ENCODE assay signal across 13 cellular contexts in the genomic region with DNA sequence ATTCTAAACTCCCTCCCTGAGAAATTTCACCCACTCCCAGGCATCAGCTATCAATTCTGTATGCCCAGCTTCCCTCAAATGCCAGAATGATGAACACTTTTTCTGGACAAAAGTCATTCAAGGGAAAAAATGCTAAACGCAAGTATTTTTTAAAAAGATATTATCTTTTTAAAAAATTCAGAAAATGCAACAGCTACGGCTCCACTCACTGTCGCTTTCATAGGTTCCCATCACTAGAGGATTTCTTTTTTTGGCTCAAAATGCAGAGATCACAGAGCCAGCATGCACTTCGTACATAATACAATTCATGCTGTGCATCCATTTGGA. TPM values are rescaled to one million over a fixed set of nuclear protein-coding genes. Genes with fewer than 3 reads are reported as not detected.
A peak's percentile ranks its signal among the peaks of the same experiment; 100 is the strongest.
DNase-seq lines count a peak whose midpoint lies in the region; ATAC-seq and TF ChIP-seq lines count a peak whose summit lies in the region.
"Had no signal": no experiment of that assay in that cellular context is flagged by ENCODE, and none has a peak within 500 bp of the region (broad histone marks: within the 10 kb centered on the region; RNA-seq: fewer than 3 reads in every experiment).

No MANE protein-coding gene starts in this region.

- no peak overlapping the region for H2BK5ac ChIP-seq in trophoblast cell (ENCODE audit: low read depth, low read length, poor library complexity)

- H3K27me3 ChIP-seq in DND-41 (ENCODE audit: insufficient read depth, low read length, poor library complexity) (no peaks in the 10 kb centered on the region), Panc1 (ENCODE audit: control insufficient read depth, insufficient read depth, low read length) (no peaks in the 10 kb centered on the region), trophoblast cell (ENCODE audit: insufficient read depth, low read length) (no peaks in the 10 kb centered on the region), dorsolateral prefrontal cortex (peaks cover 0 to 5% (median 0%) of the 10 kb centered on the region in 45 donors)

- DNase-seq in DND-41 (no peak), Panc1 (ENCODE audit: low read depth, low spot score) (no peak), cerebellum (ENCODE audit: low spot score) (peak; percentile 79), trophoblast cell (peak; percentile 37 to 83), dorsolateral prefrontal cortex (no peak), AG08396 (ENCODE audit: low spot score) (no peak)
- DNase-seq in stimulated activated CD4-positive, alpha-beta T cell treated with anti-CD3 and anti-CD28 coated beads, Interleukin-4, amount 100 ng/mL, for 4 hours = no peak
- DNase-seq: DMS53, WERI-Rb-1 had no signal

- no TSS peak for BruUV-seq in Panc1 (replicated peaks; lab: Mats Ljungman, UMichigan)

- H3K23ac ChIP-seq in trophoblast cell (ENCODE audit: low read length) = no peak overlapping the region

- H3K36me3 ChIP-seq in DND-41 (ENCODE audit: insufficient read depth, low read length) (peaks cover 22% of the 10 kb centered on the region), Panc1 (ENCODE audit: control insufficient read depth, insufficient read depth, low read length) (no peaks in the 10 kb centered on the region), trophoblast cell (ENCODE audit: control insufficient read depth in 1 of 2, insufficient read depth in 2 of 2, low read length in 2 of 2) (peaks cover 18 to 20% of the 10 kb centered on the region in 2 experiments)
- H3K36me3 ChIP-seq: WERI-Rb-1 had no signal

- H3K79me2 ChIP-seq in DND-41 (ENCODE audit: insufficient read depth, low read length) = peaks cover 65% of the 10 kb centered on the region
- no peaks in the 10 kb centered on the region for H3K79me2 ChIP-seq in trophoblast cell (ENCODE audit: control insufficient read depth, insufficient read depth, low read length, poor library complexity)

- ATAC-seq in DND-41 (ENCODE audit: insufficient read depth, low read depth) (no peak), Panc1 (no peak), GM21381 (IDR thresholded peaks at IDR 0.05; ENCODE audit: unreplicated experiment) (no peak)
- ATAC-seq: K562 had no signal

- peak overlapping the region; percentile 96 for H3K27ac ChIP-seq in DND-41 (ENCODE audit: low read length)
- H3K27ac ChIP-seq in Panc1 (ENCODE audit: low read length) = peak overlapping the region; percentile 54
- H3K27ac ChIP-seq in trophoblast cell (ENCODE audit: low read depth, low read length) = no peak overlapping the region
- H3K27ac ChIP-seq in dorsolateral prefrontal cortex = peak overlapping the region in 10 of 59 donors; percentile 4 to 68 (median 48)
- H3K27ac ChIP-seq: epithelial cell of prostate, WERI-Rb-1 had no signal

- H4K91ac ChIP-seq in trophoblast cell (ENCODE audit: low read depth, low read length) = no peak overlapping the region

- H3K18ac ChIP-seq in trophoblast cell (ENCODE audit: low read length) = no peak overlapping the region

- no peak overlapping the region for H2AK5ac ChIP-seq in trophoblast cell (ENCODE audit: low read length)

- no peak overlapping the region for H3K4ac ChIP-seq in trophoblast cell (ENCODE audit: low read depth, low read length)

- no peak overlapping the region for H2BK120ac ChIP-seq in trophoblast cell (ENCODE audit: insufficient read depth, low read length, poor library complexity)

- TF ChIP-seq CTCF in DND-41 (IDR thresholded peaks at IDR 0.05; ENCODE audit: borderline replicate concordance, extremely low read depth, low read length, poor library complexity, severe bottlenecking) (no peak), Panc1 (IDR thresholded peaks at IDR 0.05) (no peak), dorsolateral prefrontal cortex (IDR thresholded peaks at IDR 0.05 in 54 of 56, conservative IDR thresholded peaks at IDR 0.05 in 2 of 56; ENCODE audit: low read depth in 1 of 56, partially characterized antibody in 56 of 56) (no peak)

- H3K9ac ChIP-seq in DND-41 (ENCODE audit: low read depth, low read length) (peak overlapping the region; percentile 59), trophoblast cell (ENCODE audit: low read length) (no peak overlapping the region)

- H3K4me1 ChIP-seq in DND-41 (ENCODE audit: insufficient read depth, low read length) = peaks cover 62% of the 10 kb centered on the region
- H3K4me1 ChIP-seq in Panc1 (ENCODE audit: control insufficient read depth, insufficient read depth, low read length) = peaks cover 21% of the 10 kb centered on the region
- H3K4me1 ChIP-seq in trophoblast cell (ENCODE audit: control insufficient read depth in 1 of 2, insufficient read depth in 2 of 2, low read length in 2 of 2) = peaks cover 11 to 19% of the 10 kb centered on the region in 2 experiments

- H3K79me1 ChIP-seq in trophoblast cell (ENCODE audit: low read length) = no peaks in the 10 kb centered on the region

- H2BK12ac ChIP-seq in trophoblast cell (ENCODE audit: low read length) = no peak overlapping the region

- no peaks in the 10 kb centered on the region for H4K20me1 ChIP-seq in DND-41 (ENCODE audit: insufficient read depth, low read length)

- H4K12ac ChIP-seq in trophoblast cell (ENCODE audit: low read depth, low read length) = no peak overlapping the region

- intact Hi-C loops in Panc1 (cut with micrococcal nuclease; ENCODE audit: unreplicated experiment) (no loop called here), dorsolateral prefrontal cortex (cut with DNase I) (no loop called here)

- peak overlapping the region; percentile 68 for H2AFZ ChIP-seq in DND-41 (ENCODE audit: low read depth, low read length)
- H2AFZ ChIP-seq in trophoblast cell (ENCODE audit: insufficient read depth, low read length, poor library complexity) = no peak overlapping the region

- WGBS in trophoblast cell (ENCODE audit: extremely low coverage, insufficient coverage, insufficient read length) = no CpG with 5 or more reads among the region's 4 CpGs

- peak overlapping the region; percentile 61 for H3K4me2 ChIP-seq in DND-41 (ENCODE audit: insufficient read depth, low read length)
- no peak overlapping the region for H3K4me2 ChIP-seq in trophoblast cell (ENCODE audit: low read length)

- in situ Hi-C loops in Panc1 (cut with HindIII; ENCODE audit: low pct_unique_long_range_greater_than_20kb, low sequenced_read_pairs) = loop anchor here (25.0 kb wide), 1 partner anchor 132 kb away; the partner anchor contains the start of gene MAT2A

- CTCF ChIA-PET in Panc1 (lab: Charles Lee) = interaction anchor here (0.6 kb wide), 1 partner anchor 106 kb away, joined by 7 read pairs; no protein-coding TSS in a partner anchor

- H3K9me3 ChIP-seq in DND-41 (ENCODE audit: insufficient read depth, low read length, severe bottlenecking) = peaks cover 2% of the 10 kb centered on the region
- no peaks in the 10 kb centered on the region; the same call in 1 of the 2 replicates for H3K9me3 ChIP-seq in Panc1 (ENCODE audit: control insufficient read depth, insufficient read depth, low read depth, low read length)
- no peaks in the 10 kb centered on the region for H3K9me3 ChIP-seq in trophoblast cell (ENCODE audit: insufficient read depth, low read depth, low read length)

- POLR2A ChIA-PET in Panc1 (lab: Charles Lee) = interaction anchor here (0.6 kb wide), 1 partner anchor 144 kb away, joined by 3 read pairs; no protein-coding TSS in a partner anchor

- no peak overlapping the region for H4K8ac ChIP-seq in trophoblast cell (ENCODE audit: low read depth, low read length)

- H3K4me3 ChIP-seq in DND-41 (ENCODE audit: low read depth in 1 of 2, low read length in 2 of 2) (peak overlapping the region in 1 of 2 experiments; percentile 46; a peak in 3 of 4 replicates), Panc1 (ENCODE audit: low read depth in 2 of 2, low read length in 2 of 2) (no peak overlapping the region), trophoblast cell (ENCODE audit: low read depth, low read length) (no peak overlapping the region), dorsolateral prefrontal cortex (no peak overlapping the region)
- H3K4me3 ChIP-seq: K562 had no signal

- no peak overlapping the region for H3K14ac ChIP-seq in trophoblast cell (ENCODE audit: low read length)

RNA-seq across cellular contexts. Expression of gene CAPG, which starts 5.1 kb away (rescaled TPM):
- total RNA-seq in Panc1 (2021; ENCODE audit: unreplicated experiment) = 202 TPM
- 510 TPM for polyA plus RNA-seq in Panc1 (2012; ENCODE audit: insufficient read length)
- total RNA-seq in cerebellum = 6.3 TPM
- polyA plus RNA-seq in trophoblast cell (2013) = 242 and 243 TPM in 2 replicates
- 10 to 100 TPM; 11.3 to 75.2 (median 31.8) TPM for total RNA-seq in dorsolateral prefrontal cortex

RNA-seq across cellular contexts. Expression of gene SH2D6, which starts 13.5 kb away (rescaled TPM):
- total RNA-seq in Panc1 (2021; ENCODE audit: unreplicated experiment) (3.3 TPM), cerebellum (0.54 TPM), dorsolateral prefrontal cortex (10 to 100 TPM in 2 of 120 experiments, 1 to 10 TPM in 117, under 1 TPM in 1; 0.96 to 14.2 (median 3.5) TPM)
- polyA plus RNA-seq in Panc1 (2012; ENCODE audit: insufficient read length) = 3.3 TPM
- 0.14 and 0.17 TPM in 2 replicates for polyA plus RNA-seq in trophoblast cell (2013)
- total RNA-seq: RPMI7951 had no signal

RNA-seq across cellular contexts. Expression of gene ELMOD3, which starts 50.5 kb away (rescaled TPM):
- total RNA-seq in Panc1 (2021; ENCODE audit: unreplicated experiment) = 14.8 TPM
- polyA plus RNA-seq in Panc1 (2012; ENCODE audit: insufficient read length) = 18.8 TPM
- 24.8 TPM for total RNA-seq in cerebellum
- 8.5 and 9.9 TPM in 2 replicates for polyA plus RNA-seq in trophoblast cell (2013)
- total RNA-seq in dorsolateral prefrontal cortex = 10 to 100 TPM; 17.1 to 43.7 (median 29.2) TPM

RNA-seq across cellular contexts. Expression of gene RETSAT, which starts 50.7 kb away (rescaled TPM):
- total RNA-seq in Panc1 (2021; ENCODE audit: unreplicated experiment) (50.9 TPM), cerebellum (16.0 TPM), dorsolateral prefrontal cortex (10 to 100 TPM; 19.8 to 54.2 (median 39.0) TPM)
- polyA plus RNA-seq in Panc1 (2012; ENCODE audit: insufficient read length) = 45.0 TPM
- polyA plus RNA-seq in trophoblast cell (2013) = 19.1 and 20.6 TPM in 2 replicates

Comparison
In these comparisons a context has a peak if more than half of its experiments do, and no peak if none do; other contexts are left out.
1. DNase-seq: peak in cerebellum (single experiment) and trophoblast cell (2 of 2); none in DND-41 (single experiment), Panc1 (single experiment), dorsolateral prefrontal cortex (0 of 10), AG08396 (single experiment) and stimulated activated CD4-positive, alpha-beta T cell treated with anti-CD3 and anti-CD28 coated beads, Interleukin-4, amount 100 ng/mL, for 4 hours (0 of 2).